In genomic region chr6:18400831-18401446, GRCh38 we compare ENCODE assay signal across 9 cellular contexts. TPM values are rescaled to one million over a fixed set of nuclear protein-coding genes. Genes with fewer than 3 reads are reported as not detected.
DNase-seq lines count a peak whose midpoint lies in the region; ATAC-seq lines count a peak whose summit lies in the region.
"Had no signal": no experiment of that assay in that cellular context is flagged by ENCODE, and none has a peak within 500 bp of the region (broad histone marks: within the 10 kb centered on the region; RNA-seq: fewer than 3 reads in every experiment).

No MANE protein-coding gene starts in this region.

- no peak overlapping the region for H3K4me3 ChIP-seq in effector memory CD4-positive, alpha-beta T cell (ENCODE audit: insufficient read depth, low read depth, low read length, poor library complexity, severe bottlenecking)

- no peaks in the 10 kb centered on the region for H3K36me3 Mint-ChIP-seq in activated T-helper 17 cell treated with anti-CD3 and anti-CD28 coated beads, Interleukin-2, amount 50 U/mL, for 72 hours (ENCODE audit: low read depth)
- H3K36me3 Mint-ChIP-seq: brain had no signal

- no peaks in the 10 kb centered on the region for H3K27me3 Mint-ChIP-seq in activated T-helper 17 cell treated with anti-CD3 and anti-CD28 coated beads, Interleukin-2, amount 50 U/mL, for 72 hours
- H3K27me3 Mint-ChIP-seq: brain had no signal

- H3K4me1 ChIP-seq in effector memory CD4-positive, alpha-beta T cell (ENCODE audit: control insufficient read depth, insufficient read depth, low read length, poor library complexity, severe bottlenecking): no peaks in the 10 kb centered on the region

- no peak overlapping the region for H3K4me3 Mint-ChIP-seq in activated T-helper 17 cell treated with anti-CD3 and anti-CD28 coated beads, Interleukin-2, amount 50 U/mL, for 72 hours
- H3K4me3 Mint-ChIP-seq: brain had no signal

- H3K27ac Mint-ChIP-seq in activated T-helper 17 cell treated with anti-CD3 and anti-CD28 coated beads, Interleukin-2, amount 50 U/mL, for 72 hours: peak overlapping the region; percentile 8
- H3K27ac Mint-ChIP-seq: brain had no signal

- peak; percentile 89 for ATAC-seq in GM19351 (IDR thresholded peaks at IDR 0.05; ENCODE audit: unreplicated experiment)
- ATAC-seq in HG03196 (IDR thresholded peaks at IDR 0.05; ENCODE audit: unreplicated experiment): peak; percentile 84
- peak; percentile 54 for ATAC-seq in activated T-helper 17 cell treated with anti-CD3 and anti-CD28 coated beads, Interleukin-2, amount 50 U/mL, for 72 hours (replicated peaks)

- H3K27ac ChIP-seq in effector memory CD4-positive, alpha-beta T cell (ENCODE audit: insufficient read depth, low read length, poor library complexity, severe bottlenecking): no peak overlapping the region

- no peaks in the 10 kb centered on the region for H3K9me3 ChIP-seq in effector memory CD4-positive, alpha-beta T cell (ENCODE audit: control insufficient read depth, low read length)

- DNase-seq in Ammon's horn (ENCODE audit: low spot score) (peak; percentile 26), non-pigmented ciliary epithelial cell (ENCODE audit: low read depth) (peak; percentile 43), 8988T (no peak), hepatic stellate cell (ENCODE audit: low spot score) (no peak)
- DNase-seq in effector memory CD4-positive, alpha-beta T cell: no peak

- no peaks in the 10 kb centered on the region for H3K36me3 ChIP-seq in effector memory CD4-positive, alpha-beta T cell (ENCODE audit: control insufficient read depth, insufficient read depth, low read length)

- no peaks in the 10 kb centered on the region for H3K27me3 ChIP-seq in effector memory CD4-positive, alpha-beta T cell (replicated peaks; ENCODE audit: control insufficient read depth, insufficient read depth, low read length, poor library complexity, severe bottlenecking)

- H3K4me1 Mint-ChIP-seq in activated T-helper 17 cell treated with anti-CD3 and anti-CD28 coated beads, Interleukin-2, amount 50 U/mL, for 72 hours: peaks cover 4% of the 10 kb centered on the region
- H3K4me1 Mint-ChIP-seq: brain had no signal

- no peaks in the 10 kb centered on the region for H3K9me3 Mint-ChIP-seq in activated T-helper 17 cell treated with anti-CD3 and anti-CD28 coated beads, Interleukin-2, amount 50 U/mL, for 72 hours
- H3K9me3 Mint-ChIP-seq: brain had no signal

RNA-seq across cellular contexts. Expression of gene RNF144B, which starts 13.8 kb away (rescaled TPM):
- total RNA-seq in activated T-helper 17 cell treated with anti-CD3 and anti-CD28 coated beads, Interleukin-2, amount 50 U/mL, for 72 hours: 1 to 10 TPM in 1 of 2 donors, under 1 TPM in 1; 0.93 to 1.4 TPM

Comparison
In these comparisons a context has a peak if more than half of its experiments do, and no peak if none do; other contexts are left out.
1. DNase-seq: peak in Ammon's horn (single experiment) and non-pigmented ciliary epithelial cell (single experiment); none in 8988T (single experiment), effector memory CD4-positive, alpha-beta T cell (0 of 3) and hepatic stellate cell (single experiment).
2. Peak in every context shown above with its lines, with median percentiles within 50 percentile points of each other: ATAC-seq.